In genomic region chr13:26784704-26785639, GRCh38 we compare ENCODE assay signal across 9 cellular contexts. TPM values are rescaled to one million over a fixed set of nuclear protein-coding genes. Genes with fewer than 3 reads are reported as not detected.
A peak's percentile ranks its signal among the peaks of the same experiment; 100 is the strongest.
DNase-seq lines count a peak whose midpoint lies in the region; ATAC-seq and TF ChIP-seq lines count a peak whose summit lies in the region.
"Had no signal": no experiment of that assay in that cellular context is flagged by ENCODE, and none has a peak within 500 bp of the region (broad histone marks: within the 10 kb centered on the region; RNA-seq: fewer than 3 reads in every experiment).

No MANE protein-coding gene starts in this region.

- H3K4me3 Mint-ChIP-seq in activated T-cell treated with anti-CD3 and anti-CD28 coated beads, Interleukin-2, amount 50 U/mL, for 72 hours = peak overlapping the region; percentile 72 to 78
- peak overlapping the region; percentile 85 for H3K4me3 Mint-ChIP-seq in memory B cell

- H3K27ac Mint-ChIP-seq in activated T-cell treated with anti-CD3 and anti-CD28 coated beads, Interleukin-2, amount 50 U/mL, for 72 hours = no peak overlapping the region
- peak overlapping the region; percentile 72 for H3K27ac Mint-ChIP-seq in memory B cell

- peaks cover 0 to 2% of the 10 kb centered on the region in 2 donors for H3K36me3 Mint-ChIP-seq in activated T-cell treated with anti-CD3 and anti-CD28 coated beads, Interleukin-2, amount 50 U/mL, for 72 hours (ENCODE audit: insufficient read depth in 2 of 2)
- peaks cover 3% of the 10 kb centered on the region for H3K36me3 Mint-ChIP-seq in memory B cell

- peaks cover 13% of the 10 kb centered on the region for H3K4me1 Mint-ChIP-seq in activated T-cell treated with anti-CD3 and anti-CD28 coated beads, Interleukin-2, amount 50 U/mL, for 72 hours (ENCODE audit: low read depth)
- peaks cover 11% of the 10 kb centered on the region for H3K4me1 Mint-ChIP-seq in memory B cell

- H3K27me3 Mint-ChIP-seq in activated T-cell treated with anti-CD3 and anti-CD28 coated beads, Interleukin-2, amount 50 U/mL, for 72 hours (ENCODE audit: low read depth) = peaks cover 5% of the 10 kb centered on the region
- H3K27me3 Mint-ChIP-seq in memory B cell = peaks cover 4% of the 10 kb centered on the region

- H3K9me3 Mint-ChIP-seq in activated T-cell treated with anti-CD3 and anti-CD28 coated beads, Interleukin-2, amount 50 U/mL, for 72 hours = no peaks in the 10 kb centered on the region
- H3K9me3 Mint-ChIP-seq in memory B cell = peaks cover 2% of the 10 kb centered on the region

- DNase-seq in GM12864 (ENCODE audit: low read depth) = no peak
- DNase-seq in activated T-cell treated with anti-CD3 and anti-CD28 coated beads, Interleukin-2, amount 50 U/mL, for 72 hours = peak in 1 of 2 donors; percentile 14
- peak; percentile 61 to 66 for DNase-seq in memory B cell (ENCODE audit: low spot score in 2 of 2)
- no peak for DNase-seq in NCI-H1436 treated with DMSO at 0.1 percent for 48 hours (lab: John Stamatoyannopoulos, UW)
- no peak for DNase-seq in GM20000 (ENCODE audit: low spot score)
- no peak for DNase-seq in 8988T
- DNase-seq: nucleus accumbens had no signal

- TF ChIP-seq CTCF in GM12864 (IDR thresholded peaks at IDR 0.05; ENCODE audit: low read depth, low read length, missing control alignments) (no peak), GM20000 (IDR thresholded peaks at IDR 0.05; ENCODE audit: extremely low read depth, missing control alignments) (no peak)

- peak; percentile 47 for ATAC-seq in HG02981 (IDR thresholded peaks at IDR 0.05; ENCODE audit: unreplicated experiment)
- peak; percentile 43 to 53 for ATAC-seq in activated T-cell treated with anti-CD3 and anti-CD28 coated beads, Interleukin-2, amount 50 U/mL, for 72 hours (replicated peaks in 1 of 2)
- peak; percentile 90 for ATAC-seq in memory B cell (ENCODE audit: low read depth)
- ATAC-seq in GM21367 (IDR thresholded peaks at IDR 0.05; ENCODE audit: unreplicated experiment) = no peak

- peak overlapping the region; percentile 36; the same call in 1 of the 2 replicates for H3K4me3 ChIP-seq in GM12864 (ENCODE audit: low read depth, low read length)

RNA-seq across cellular contexts. Expression of gene GPR12, which starts 24.4 kb away (rescaled TPM):
- total RNA-seq in activated T-cell treated with anti-CD3 and anti-CD28 coated beads, Interleukin-2, amount 50 U/mL, for 72 hours = not detected

Comparison
In these comparisons a context has a peak if more than half of its experiments do, and no peak if none do; other contexts are left out.
1. DNase-seq: peak in memory B cell (2 of 2); none in GM12864 (single experiment), NCI-H1436 treated with DMSO at 0.1 percent for 48 hours (single experiment), GM20000 (single experiment) and 8988T (single experiment).